Comparison of ENCODE assay signal across 31 cellular contexts in genomic region chr4:80731436-80731835, GRCh38.
"Had no signal": no experiment of that assay in that cellular context is flagged by ENCODE, and none has a peak within 500 bp of the region (broad histone marks: within the 10 kb centered on the region; RNA-seq: fewer than 3 reads in every experiment).

No MANE protein-coding gene starts in this region.

- H3K4me2 ChIP-seq: smooth muscle cell had no signal

- H3K36me3 Mint-ChIP-seq: mesothelial cell of epicardium; stimulated activated naive B cell treated with anti-CD40 and anti-IgM and Interleukin-4, amounts not matched to agents 10 μg/mL and 1 μg/mL and 100 μg/mL, for 72 hours; WTC11 had no signal

- ATAC-seq: activated CD8-positive, alpha-beta T cell treated with anti-CD3 and anti-CD28 coated beads for 36 hours; activated naive CD8-positive, alpha-beta T cell treated with anti-CD3 and anti-CD28 coated beads, Interleukin-2, amount 50 U/mL, for 24 hours; activated T-cell treated with anti-CD3 and anti-CD28 coated beads, Interleukin-2, amount 50 U/mL, for 4 hours; activated T-helper 17 cell treated with anti-CD3 and anti-CD28 coated beads, Interleukin-2, amount 50 U/mL, for 72 hours; heart left ventricle; left colon; naive thymus-derived CD4-positive, alpha-beta T cell; pancreas; stimulated activated naive B cell treated with anti-CD40 and anti-IgM and Interleukin-4, amounts not matched to agents 10 μg/mL and 1 μg/mL and 100 μg/mL, for 72 hours; WTC11 had no signal

- H3K9me3 ChIP-seq: pancreas, prostate gland, sigmoid colon, thyroid gland, upper lobe of left lung, vagina had no signal

- H3K4me1 ChIP-seq: heart left ventricle, pancreas, prostate gland, sigmoid colon, stomach, thyroid gland, upper lobe of left lung, vagina had no signal

- DNase-seq: activated CD4-positive, alpha-beta T cell treated with anti-CD3 and anti-CD28 coated beads for 1 hour; activated CD4-positive, alpha-beta T cell treated with anti-CD3 and anti-CD28 coated beads, Interleukin-2, amount 50 U/mL, for 1 hour; activated CD8-positive, alpha-beta T cell treated with anti-CD3 and anti-CD28 coated beads for 36 hours; activated gamma-delta T cell treated with Interleukin-2 at 50 U/mL for 16 hours; activated naive CD8-positive, alpha-beta T cell treated with anti-CD3 and anti-CD28 coated beads, Interleukin-2, amount 50 U/mL, for 24 hours; activated T-cell treated with anti-CD3 and anti-CD28 coated beads, Interleukin-2, amount 50 U/mL, for 4 hours; amygdala; effector CD4-positive, alpha-beta T cell; heart left ventricle; hypothalamus; immature natural killer cell; kidney; left colon; naive thymus-derived CD4-positive, alpha-beta T cell; nucleus accumbens; pancreas; sigmoid colon; stimulated activated CD4-positive, alpha-beta T cell treated with anti-CD3 and anti-CD28 coated beads, Interleukin-1b, Interleukin-23, amount 100 ng/mL, for 48 hours; stimulated activated naive B cell treated with anti-CD40 and anti-IgM and Interleukin-4, amounts not matched to agents 10 μg/mL and 1 μg/mL and 100 μg/mL, for 72 hours; stomach; thyroid gland; upper lobe of left lung had no signal

- H3K4me3 ChIP-seq: heart left ventricle, pancreas, prostate gland, sigmoid colon, smooth muscle cell, stomach, thyroid gland, upper lobe of left lung, vagina had no signal

- H3K27ac Mint-ChIP-seq: activated CD8-positive, alpha-beta T cell treated with anti-CD3 and anti-CD28 coated beads for 36 hours; activated naive CD4-positive, alpha-beta T cell treated with anti-CD3 and anti-CD28 coated beads, Interleukin-2, amount 50 U/mL, for 24 hours; activated naive CD8-positive, alpha-beta T cell treated with anti-CD3 and anti-CD28 coated beads, Interleukin-2, amount 50 U/mL, for 24 hours; activated T-helper 17 cell treated with anti-CD3 and anti-CD28 coated beads, Interleukin-2, amount 50 U/mL, for 72 hours; dendritic cell treated with granulocyte-macrophage colony-stimulating factor and Interleukin-4, amounts not matched to agents 40 ng/mL and 50 ng/mL, for 4 days; immature natural killer cell; mesothelial cell of epicardium; naive thymus-derived CD4-positive, alpha-beta T cell; stimulated activated naive B cell treated with anti-CD40 and anti-IgM and Interleukin-4, amounts not matched to agents 10 μg/mL and 1 μg/mL and 100 μg/mL, for 72 hours; WTC11 had no signal

- H3K4me3 Mint-ChIP-seq: activated CD8-positive, alpha-beta T cell treated with anti-CD3 and anti-CD28 coated beads for 36 hours; activated naive CD4-positive, alpha-beta T cell treated with anti-CD3 and anti-CD28 coated beads, Interleukin-2, amount 50 U/mL, for 24 hours; activated naive CD8-positive, alpha-beta T cell treated with anti-CD3 and anti-CD28 coated beads, Interleukin-2, amount 50 U/mL, for 24 hours; activated T-cell treated with anti-CD3 and anti-CD28 coated beads, Interleukin-2, amount 50 U/mL, for 4 hours; activated T-helper 17 cell treated with anti-CD3 and anti-CD28 coated beads, Interleukin-2, amount 50 U/mL, for 72 hours; central memory CD8-positive, alpha-beta T cell; dendritic cell treated with granulocyte-macrophage colony-stimulating factor and Interleukin-4, amounts not matched to agents 40 ng/mL and 50 ng/mL, for 4 days; immature natural killer cell; mesothelial cell of epicardium; naive thymus-derived CD4-positive, alpha-beta T cell; stimulated activated naive B cell treated with anti-CD40 and anti-IgM and Interleukin-4, amounts not matched to agents 10 μg/mL and 1 μg/mL and 100 μg/mL, for 72 hours; WTC11 had no signal

- H3K27me3 Mint-ChIP-seq: activated CD8-positive, alpha-beta T cell treated with anti-CD3 and anti-CD28 coated beads for 36 hours; activated naive CD4-positive, alpha-beta T cell treated with anti-CD3 and anti-CD28 coated beads, Interleukin-2, amount 50 U/mL, for 24 hours; activated naive CD8-positive, alpha-beta T cell treated with anti-CD3 and anti-CD28 coated beads, Interleukin-2, amount 50 U/mL, for 24 hours; dendritic cell treated with granulocyte-macrophage colony-stimulating factor and Interleukin-4, amounts not matched to agents 40 ng/mL and 50 ng/mL, for 4 days; naive thymus-derived CD4-positive, alpha-beta T cell had no signal

- H3K27me3 ChIP-seq: heart left ventricle, pancreas, sigmoid colon, stomach, thyroid gland, upper lobe of left lung, vagina had no signal

- H3K36me3 ChIP-seq: heart left ventricle, pancreas, prostate gland, sigmoid colon, stomach, thyroid gland, upper lobe of left lung, vagina had no signal

- H3K27ac ChIP-seq: heart left ventricle, pancreas, prostate gland, sigmoid colon, stomach, thyroid gland, upper lobe of left lung, vagina had no signal

- H3K9me3 Mint-ChIP-seq: activated T-helper 17 cell treated with anti-CD3 and anti-CD28 coated beads, Interleukin-2, amount 50 U/mL, for 72 hours; central memory CD8-positive, alpha-beta T cell; dendritic cell treated with granulocyte-macrophage colony-stimulating factor and Interleukin-4, amounts not matched to agents 40 ng/mL and 50 ng/mL, for 4 days; stimulated activated naive B cell treated with anti-CD40 and anti-IgM and Interleukin-4, amounts not matched to agents 10 μg/mL and 1 μg/mL and 100 μg/mL, for 72 hours; WTC11 had no signal

- H3K4me1 Mint-ChIP-seq: activated naive CD4-positive, alpha-beta T cell treated with anti-CD3 and anti-CD28 coated beads, Interleukin-2, amount 50 U/mL, for 24 hours; activated naive CD8-positive, alpha-beta T cell treated with anti-CD3 and anti-CD28 coated beads, Interleukin-2, amount 50 U/mL, for 24 hours; activated T-helper 17 cell treated with anti-CD3 and anti-CD28 coated beads, Interleukin-2, amount 50 U/mL, for 72 hours; central memory CD8-positive, alpha-beta T cell; immature natural killer cell; naive thymus-derived CD4-positive, alpha-beta T cell; WTC11 had no signal
